16 cellular contexts compared by ENCODE assay signal in the genomic region with DNA sequence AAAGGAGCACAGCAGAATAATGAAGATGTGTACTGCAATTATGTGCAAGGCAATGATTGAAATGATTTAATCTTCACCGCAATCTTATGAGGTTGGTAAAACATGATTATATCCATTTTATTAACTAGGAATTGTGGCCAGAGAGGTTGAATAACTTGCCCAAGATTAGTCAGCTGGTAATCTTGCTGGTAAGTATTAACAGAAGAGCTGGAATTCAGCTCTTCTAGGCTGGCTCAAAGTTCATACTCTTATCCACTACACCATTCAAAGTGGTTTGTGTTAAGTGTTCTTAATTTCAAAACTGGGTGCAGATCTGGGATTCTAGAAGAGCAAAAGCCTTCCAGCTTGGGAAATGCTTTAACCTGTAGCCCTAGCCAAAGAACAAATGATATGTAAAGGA. TPM values are rescaled to one million over a fixed set of nuclear protein-coding genes. Genes with fewer than 3 reads are reported as not detected.
A peak's percentile ranks its signal among the peaks of the same experiment; 100 is the strongest.
DNase-seq lines count a peak whose midpoint lies in the region; ATAC-seq and TF ChIP-seq lines count a peak whose summit lies in the region.
"Had no signal": no experiment of that assay in that cellular context is flagged by ENCODE, and none has a peak within 500 bp of the region (broad histone marks: within the 10 kb centered on the region; RNA-seq: fewer than 3 reads in every experiment).

No MANE protein-coding gene starts in this region.

- POLR2A ChIA-PET in activated CD4-positive, alpha-beta T cell treated with anti-CD3 and anti-CD28 coated beads for 36 hours (lab: Charles Lee), result no interaction called here

- peak overlapping the region in 2 of 3 experiments; percentile 29 to 60 for H3K27ac Mint-ChIP-seq in nephron
- no peak overlapping the region for H3K27ac Mint-ChIP-seq in activated CD4-positive, alpha-beta T cell treated with anti-CD3 and anti-CD28 coated beads for 36 hours
- H3K27ac Mint-ChIP-seq: CD4-positive, alpha-beta memory T cell had no signal

- no peak overlapping the region for H3K4me3 ChIP-seq in epithelial cell of proximal tubule (ENCODE audit: low read depth, low read length)
- H3K4me3 ChIP-seq: A549, GM23248 had no signal

- CTCF ChIA-PET in activated CD4-positive, alpha-beta T cell treated with anti-CD3 and anti-CD28 coated beads for 36 hours (lab: Charles Lee), result interaction anchor here (1.0 kb wide), 1 partner anchor 9 kb away, joined by 4 read pairs; no protein-coding TSS in a partner anchor

- H3K4me1 Mint-ChIP-seq in nephron, result peaks cover 4% of the 10 kb centered on the region
- no peaks in the 10 kb centered on the region for H3K4me1 Mint-ChIP-seq in activated CD4-positive, alpha-beta T cell treated with anti-CD3 and anti-CD28 coated beads for 36 hours

- TF ChIP-seq CTCF in epithelial cell of proximal tubule (conservative IDR thresholded peaks at IDR 0.05; ENCODE audit: low read depth, low read length) (no peak), nephron (IDR thresholded peaks at IDR 0.05; ENCODE audit: unreplicated experiment in 3 of 3) (no peak)

- DNase-seq in epithelial cell of proximal tubule (ENCODE audit: low read depth) (peak; percentile 32), kidney tubule cell (ENCODE audit: low spot score) (peak; percentile 45), anterior cingulate cortex (lab: John Stamatoyannopoulos, UW) (no peak), NCI-H2196 (lab: John Stamatoyannopoulos, UW; ENCODE audit: unreplicated experiment) (no peak)
- no peak for DNase-seq in activated CD4-positive, alpha-beta T cell treated with anti-CD3 and anti-CD28 coated beads for 36 hours
- DNase-seq: BE2C; CD4-positive, alpha-beta memory T cell; COR-L47; DMS53; GF-D8; GM23248; H7; IMR-90 had no signal

- no peak for ATAC-seq in GM21786 (IDR thresholded peaks at IDR 0.05; ENCODE audit: unreplicated experiment)
- no peak for ATAC-seq in activated CD4-positive, alpha-beta T cell treated with anti-CD3 and anti-CD28 coated beads for 36 hours
- ATAC-seq: A549 had no signal

- H3K4me3 Mint-ChIP-seq in nephron, result no peak overlapping the region
- no peak overlapping the region for H3K4me3 Mint-ChIP-seq in activated CD4-positive, alpha-beta T cell treated with anti-CD3 and anti-CD28 coated beads for 36 hours
- H3K4me3 Mint-ChIP-seq: CD4-positive, alpha-beta memory T cell had no signal

- no peaks in the 10 kb centered on the region for H3K27me3 Mint-ChIP-seq in nephron (ENCODE audit: low read depth)
- no peaks in the 10 kb centered on the region for H3K27me3 Mint-ChIP-seq in activated CD4-positive, alpha-beta T cell treated with anti-CD3 and anti-CD28 coated beads for 36 hours
- H3K27me3 Mint-ChIP-seq: CD4-positive, alpha-beta memory T cell had no signal

- H3K9me3 Mint-ChIP-seq in nephron, result peaks cover 10% of the 10 kb centered on the region
- H3K9me3 Mint-ChIP-seq in activated CD4-positive, alpha-beta T cell treated with anti-CD3 and anti-CD28 coated beads for 36 hours (ENCODE audit: low read depth), result peaks cover 2% of the 10 kb centered on the region

- intact Hi-C loops in activated CD4-positive, alpha-beta T cell treated with anti-CD3 and anti-CD28 coated beads for 36 hours (cut with DNase I, micrococcal nuclease), result no loop called here

- peaks cover 53% of the 10 kb centered on the region for H3K36me3 Mint-ChIP-seq in nephron (ENCODE audit: low read depth)
- peaks cover under 1% of the 10 kb centered on the region for H3K36me3 Mint-ChIP-seq in activated CD4-positive, alpha-beta T cell treated with anti-CD3 and anti-CD28 coated beads for 36 hours (ENCODE audit: low read depth)

RNA-seq across cellular contexts. Expression of a gene that starts 10.5 kb away (rescaled TPM):
- total RNA-seq in epithelial cell of proximal tubule, result 53.2 and 86.2 TPM in 2 replicates
- total RNA-seq in activated CD4-positive, alpha-beta T cell treated with anti-CD3 and anti-CD28 coated beads for 36 hours, result 10 to 100 TPM; 44.6 to 48.7 TPM

Comparison
In these comparisons a context has a peak if more than half of its experiments do, and no peak if none do; other contexts are left out.
1. DNase-seq: peak in epithelial cell of proximal tubule (single experiment) and kidney tubule cell (single experiment); none in anterior cingulate cortex (0 of 58), activated CD4-positive, alpha-beta T cell treated with anti-CD3 and anti-CD28 coated beads for 36 hours (single experiment) and NCI-H2196 (single experiment).